In the genomic region with DNA sequence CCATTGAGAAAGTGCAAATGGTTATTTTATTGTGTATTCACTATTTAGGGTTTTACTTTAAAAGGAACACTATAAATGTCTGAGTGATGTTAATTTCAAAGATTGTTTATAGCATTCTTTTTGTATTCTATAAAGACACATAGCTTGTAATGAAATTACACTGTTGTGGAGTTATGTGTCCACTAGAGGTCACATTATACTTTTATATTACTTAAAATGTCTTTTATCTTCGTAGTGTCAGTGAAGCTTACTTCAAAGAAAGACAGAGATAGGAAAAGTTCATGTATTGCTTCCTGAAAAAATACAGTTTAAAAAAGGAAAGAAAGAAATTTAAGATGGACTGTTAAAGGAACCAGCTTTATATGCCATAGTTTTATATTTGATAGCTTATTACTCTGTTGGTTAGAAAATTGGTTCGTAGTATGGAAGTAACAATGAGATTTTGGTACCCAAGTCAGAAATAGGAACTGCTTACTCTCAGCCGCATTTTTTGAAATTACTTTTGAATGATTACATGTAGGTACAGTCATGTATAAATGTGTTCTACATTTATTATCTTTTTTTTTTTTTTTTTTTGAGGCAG, we compare ENCODE assay signal across 8 cellular contexts. TPM values are rescaled to one million over a fixed set of nuclear protein-coding genes. Genes with fewer than 3 reads are reported as not detected.
DNase-seq lines count a peak whose midpoint lies in the region; ATAC-seq and FAIRE-seq lines count a peak whose summit lies in the region.

No MANE protein-coding gene starts in this region.

- peak; percentile 55 for ATAC-seq in esophagus mucosa
- no peak for ATAC-seq in GM18511 (IDR thresholded peaks at IDR 0.05; ENCODE audit: unreplicated experiment)
- no peak for ATAC-seq in HG02623 (IDR thresholded peaks at IDR 0.05; ENCODE audit: unreplicated experiment)

- peak; percentile 40 for DNase-seq in AG08395 (ENCODE audit: low spot score)
- no peak for DNase-seq in GM18507 (ENCODE audit: extremely low spot score, insufficient read length, low read depth)
- peak; percentile 65 for DNase-seq in OCI-M1 (lab: John Stamatoyannopoulos, UW)
- DNase-seq in small intestine: peak; percentile 38
- DNase-seq in effector CD8-positive, alpha-beta T cell (lab: John Stamatoyannopoulos, UW): no peak

- no peaks in the 10 kb centered on the region for H3K4me1 ChIP-seq in small intestine (ENCODE audit: control insufficient read depth in 2 of 2, insufficient read depth in 1 of 2, low read depth in 1 of 2, low read length in 1 of 2)

- no peaks in the 10 kb centered on the region for H3K36me3 ChIP-seq in small intestine (ENCODE audit: control insufficient read depth in 2 of 2, insufficient read depth in 2 of 2, low read length in 2 of 2)

- H3K9me3 ChIP-seq in small intestine (ENCODE audit: control insufficient read depth, low read depth): no peaks in the 10 kb centered on the region

- no peak overlapping the region for H3K4me3 ChIP-seq in small intestine (ENCODE audit: low read depth in 1 of 2, low read length in 2 of 2)

- no peaks in the 10 kb centered on the region for H3K27me3 ChIP-seq in small intestine (ENCODE audit: control insufficient read depth in 2 of 2, insufficient read depth in 2 of 2, low read length in 2 of 2)

- H3K27ac ChIP-seq in small intestine (ENCODE audit: low read depth in 1 of 2, low read length in 1 of 2): no peak overlapping the region

- FAIRE-seq in GM18507 (lab: Jason Lieb, UNC) (peak; percentile 12), small intestine (lab: Jason Lieb, UNC) (peak; percentile 95)

- 49 to 58% (median 57%) methylated on average over 3 of the region's 3 CpGs for WGBS in small intestine, 3 donors

RNA-seq across cellular contexts. Expression of a gene that starts 20.5 kb away (rescaled TPM):
- total RNA-seq in esophagus mucosa: 4.2 TPM
- under 1 TPM; 0.27 to 0.45 (median 0.42) TPM for polyA plus RNA-seq in small intestine

RNA-seq across cellular contexts. Expression of a gene that starts 20.8 kb away (rescaled TPM):
- 1.00 TPM for total RNA-seq in esophagus mucosa
- polyA plus RNA-seq in small intestine: 1 to 10 TPM in 2 of 3 donors, under 1 TPM in 1; 0.78 to 2.2 (median 1.1) TPM

Comparison
In these comparisons a context has a peak if more than half of its experiments do, and no peak if none do; other contexts are left out.
1. DNase-seq: peak in AG08395 (single experiment), OCI-M1 (single experiment) and small intestine (single experiment); none in GM18507 (single experiment) and effector CD8-positive, alpha-beta T cell (single experiment).